14 cellular contexts compared by ENCODE assay signal in the genomic region with DNA sequence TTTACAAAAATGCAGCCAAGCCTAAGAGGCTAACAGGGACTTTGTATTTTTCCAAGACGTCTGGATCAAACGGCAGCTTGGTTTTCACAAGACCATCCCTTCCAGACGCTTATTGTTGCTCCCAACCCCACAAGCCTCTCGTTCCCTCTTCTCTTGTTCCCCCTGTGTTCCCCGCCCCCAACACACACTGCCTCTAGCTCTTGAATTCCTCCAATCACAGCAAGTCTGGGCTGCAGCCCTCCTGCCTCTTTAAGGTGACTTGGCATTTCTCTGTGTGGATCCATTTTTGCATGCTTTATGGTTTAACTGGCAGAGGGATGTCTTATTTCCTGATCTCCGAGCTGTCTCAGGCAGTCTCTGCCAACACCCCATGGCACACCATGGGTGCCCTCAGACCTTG.
DNase-seq lines count a peak whose midpoint lies in the region; ATAC-seq, FAIRE-seq and TF ChIP-seq lines count a peak whose summit lies in the region.
"Had no signal": no experiment of that assay in that cellular context is flagged by ENCODE, and none has a peak within 500 bp of the region (broad histone marks: within the 10 kb centered on the region; RNA-seq: fewer than 3 reads in every experiment).

No MANE protein-coding gene starts in this region.

- H3K27ac Mint-ChIP-seq in neural progenitor cell, result peak overlapping the region; percentile 54

- no peak overlapping the region for H3K4me3 Mint-ChIP-seq in neural progenitor cell

- peaks cover 7% of the 10 kb centered on the region for H3K27me3 Mint-ChIP-seq in neural progenitor cell (ENCODE audit: insufficient read depth, low read depth)

- H3K4me3 ChIP-seq in endothelial cell of umbilical vein (replicated peaks in 1 of 3; ENCODE audit: insufficient read depth in 1 of 3, low read depth in 1 of 3, low read length in 3 of 3) (no peak overlapping the region), neural progenitor cell (no peak overlapping the region), WERI-Rb-1 (ENCODE audit: low read depth, low read length) (no peak overlapping the region), stomach (no peak overlapping the region)
- H3K4me3 ChIP-seq: colonic mucosa had no signal

- H3K4me1 Mint-ChIP-seq in neural progenitor cell, result peaks cover 39% of the 10 kb centered on the region

- POLR2A ChIA-PET in RWPE1 (lab: Yijun Ruan, JAX; ENCODE audit: low non-redundant PET) (no interaction called here), endothelial cell of umbilical vein (lab: Charles Lee) (interaction anchor here (0.7 kb wide), 2 partner anchors 83 to 193 kb away, joined by 7 to 9 read pairs; no protein-coding TSS in a partner anchor)

- TF ChIP-seq CTCF in RWPE1 (conservative IDR thresholded peaks at IDR 0.05; ENCODE audit: low read depth), result no peak
- no peak for TF ChIP-seq CTCF in endothelial cell of umbilical vein (IDR thresholded peaks at IDR 0.05; ENCODE audit: extremely low read depth in 1 of 2, insufficient read depth in 1 of 2, low read depth in 1 of 2, low read length in 2 of 2)
- no peak for TF ChIP-seq CTCF in neural progenitor cell (IDR thresholded peaks at IDR 0.05)
- TF ChIP-seq CTCF in WERI-Rb-1 (IDR thresholded peaks at IDR 0.05; ENCODE audit: low read depth, low read length), result no peak
- no peak for TF ChIP-seq CTCF in stomach (IDR thresholded peaks at IDR 0.05)

- H3K4me2 ChIP-seq in endothelial cell of umbilical vein (ENCODE audit: insufficient read depth, low read length) (no peak overlapping the region), neural progenitor cell (no peak overlapping the region)

- H3K27ac ChIP-seq in RWPE1 (peak overlapping the region; percentile 65), endothelial cell of umbilical vein (ENCODE audit: insufficient read depth, low read depth, low read length) (peak overlapping the region; percentile 82), neural progenitor cell (no peak overlapping the region), WERI-Rb-1 (no peak overlapping the region), stomach (no peak overlapping the region)
- H3K27ac ChIP-seq: colonic mucosa had no signal

- no peaks in the 10 kb centered on the region for H3K36me3 ChIP-seq in endothelial cell of umbilical vein (ENCODE audit: control insufficient read depth in 2 of 2, extremely low read depth in 1 of 2, insufficient read depth in 2 of 2, low read length in 2 of 2)
- no peaks in the 10 kb centered on the region for H3K36me3 ChIP-seq in neural progenitor cell
- no peaks in the 10 kb centered on the region for H3K36me3 ChIP-seq in WERI-Rb-1
- no peaks in the 10 kb centered on the region for H3K36me3 ChIP-seq in stomach
- H3K36me3 ChIP-seq: colonic mucosa had no signal

- WGBS in stomach, 5 donors, result 44 to 71% (median 59%) methylated on average over 6 of the region's 6 CpGs

- no peak for ATAC-seq in GM18868 (IDR thresholded peaks at IDR 0.05; ENCODE audit: unreplicated experiment)
- no peak for ATAC-seq in GM18505 (IDR thresholded peaks at IDR 0.05; ENCODE audit: unreplicated experiment)

- H2AFZ ChIP-seq in endothelial cell of umbilical vein (ENCODE audit: low read depth, low read length) (peak overlapping the region; percentile 79), neural progenitor cell (replicated peaks) (no peak overlapping the region)

- peak; percentile 89 for DNase-seq in Daoy (ENCODE audit: low read depth)
- DNase-seq in RWPE1 (ENCODE audit: low spot score), result no peak
- DNase-seq in endothelial cell of umbilical vein (ENCODE audit: low read depth, low spot score), result no peak
- DNase-seq in neural progenitor cell (ENCODE audit: low spot score), result no peak
- no peak for DNase-seq in WERI-Rb-1
- DNase-seq in stomach, result no peak
- DNase-seq: activated CD4-positive, alpha-beta T cell treated with anti-CD3 and anti-CD28 coated beads for 48 hours; activated gamma-delta T cell; colonic mucosa; NCI-H524; retina had no signal

- FAIRE-seq in endothelial cell of umbilical vein (lab: Jason Lieb, UNC), result no peak
- FAIRE-seq: GM12891 had no signal

- H3K9ac ChIP-seq in endothelial cell of umbilical vein (replicated peaks; ENCODE audit: extremely low read depth, insufficient read depth, low read length) (no peak overlapping the region), neural progenitor cell (no peak overlapping the region)

- no peaks in the 10 kb centered on the region for H3K36me3 Mint-ChIP-seq in neural progenitor cell

- H3K79me2 ChIP-seq in endothelial cell of umbilical vein (ENCODE audit: control insufficient read depth, insufficient read depth, low read length) (no peaks in the 10 kb centered on the region), neural progenitor cell (ENCODE audit: low read depth) (no peaks in the 10 kb centered on the region)

- H3K4me1 ChIP-seq in endothelial cell of umbilical vein (ENCODE audit: control insufficient read depth, extremely low read depth, insufficient read depth, low read length), result peaks cover 49% of the 10 kb centered on the region
- H3K4me1 ChIP-seq in neural progenitor cell, result peaks cover 16% of the 10 kb centered on the region
- H3K4me1 ChIP-seq in stomach, result peaks cover 0 to 17% (median 9%) of the 10 kb centered on the region in 4 donors
- H3K4me1 ChIP-seq: colonic mucosa had no signal

- no peaks in the 10 kb centered on the region for H4K20me1 ChIP-seq in endothelial cell of umbilical vein (replicated peaks; ENCODE audit: control insufficient read depth, extremely low read depth, insufficient read depth, low read length)
- no peaks in the 10 kb centered on the region for H4K20me1 ChIP-seq in neural progenitor cell (ENCODE audit: low read depth)

- CTCF ChIA-PET in RWPE1 (lab: Yijun Ruan, JAX), result no interaction called here
- CTCF ChIA-PET in endothelial cell of umbilical vein (lab: Charles Lee), result interaction anchor here (1.3 to 11.9 kb wide), 2 partner anchors 17 to 27 kb away, joined by 4 to 140 read pairs; no protein-coding TSS in a partner anchor

- H3K27me3 ChIP-seq in endothelial cell of umbilical vein (ENCODE audit: control insufficient read depth in 2 of 2, insufficient read depth in 2 of 2, low read length in 2 of 2) (peaks cover 0 to 2% of the 10 kb centered on the region in 2 experiments), neural progenitor cell (no peaks in the 10 kb centered on the region), WERI-Rb-1 (ENCODE audit: insufficient read depth, low read depth, severe bottlenecking) (peaks cover 3% of the 10 kb centered on the region), stomach (peaks cover 0 to 5% (median 0%) of the 10 kb centered on the region in 3 donors)
- H3K27me3 ChIP-seq: colonic mucosa had no signal

- H3F3A ChIP-seq in neural progenitor cell (ENCODE audit: low read depth), result no peaks in the 10 kb centered on the region

- dilution Hi-C loops in endothelial cell of umbilical vein (cut with MboI; ENCODE audit: extremely low pct_ligation_motif_present, low sequenced_read_pairs), result no loop called here

- intact Hi-C loops in endothelial cell of umbilical vein (cut with micrococcal nuclease) (loop anchor here (1.0 to 5.0 kb wide), 3 partner anchors 21 to 182 kb away; a partner anchor contains a TSS), stomach (cut with DNase I; ENCODE audit: low total_unique reads) (no loop called here)

- BruUV-seq in endothelial cell of umbilical vein (replicated peaks; lab: Mats Ljungman, UMichigan), result no TSS peak

- TF ChIP-seq POLR2A in endothelial cell of umbilical vein (IDR thresholded peaks at IDR 0.05; ENCODE audit: low read depth, low read length) (no peak), GM18505 (IDR thresholded peaks at IDR 0.05; ENCODE audit: borderline replicate concordance, extremely low read depth, insufficient read depth, insufficient read length) (no peak), stomach (IDR thresholded peaks at IDR 0.05) (no peak)

- no peaks in the 10 kb centered on the region for H3K9me3 ChIP-seq in endothelial cell of umbilical vein (replicated peaks; ENCODE audit: control insufficient read depth, insufficient read depth, low read length)
- H3K9me3 ChIP-seq in neural progenitor cell (ENCODE audit: low read depth), result no peaks in the 10 kb centered on the region
- H3K9me3 ChIP-seq in WERI-Rb-1 (ENCODE audit: severe bottlenecking), result no peaks in the 10 kb centered on the region
- H3K9me3 ChIP-seq in stomach, result no peaks in the 10 kb centered on the region
- H3K9me3 ChIP-seq: colonic mucosa had no signal

- no peak for TF ChIP-seq EP300 in stomach (IDR thresholded peaks at IDR 0.05)

- no peaks in the 10 kb centered on the region for H3K9me1 ChIP-seq in endothelial cell of umbilical vein (replicated peaks; ENCODE audit: control insufficient read depth, extremely low read depth, insufficient read depth, low read length)

- H3K9me3 Mint-ChIP-seq in neural progenitor cell, result peaks cover 2% of the 10 kb centered on the region

TF ChIP-seq in endothelial cell of umbilical vein, 7 proteins besides CTCF, POLR2A, EP300 and RAD21:
- no peak for TF ChIP-seq FOS (IDR thresholded peaks at IDR 0.05; ENCODE audit: borderline replicate concordance, insufficient read depth, low read length)
- TF ChIP-seq GATA2 (IDR thresholded peaks at IDR 0.05; ENCODE audit: insufficient read depth, insufficient read length, low read depth, low read length), result no peak
- TF ChIP-seq JUN (IDR thresholded peaks at IDR 0.05; ENCODE audit: borderline replicate concordance, insufficient read depth, insufficient read length, low read depth), result no peak
- TF ChIP-seq, protein P1, sequence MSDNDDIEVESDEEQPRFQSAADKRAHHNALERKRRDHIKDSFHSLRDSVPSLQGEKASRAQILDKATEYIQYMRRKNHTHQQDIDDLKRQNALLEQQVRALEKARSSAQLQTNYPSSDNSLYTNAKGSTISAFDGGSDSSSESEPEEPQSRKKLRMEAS (IDR thresholded peaks at IDR 0.05; ENCODE audit: insufficient read depth, insufficient read length), result no peak
- TF ChIP-seq EZH2 (IDR thresholded peaks at IDR 0.05; ENCODE audit: borderline replicate concordance, low read depth, low read length, severe bottlenecking), result no peak
- TF ChIP-seq POLR2AphosphoS5 (IDR thresholded peaks at IDR 0.05; ENCODE audit: insufficient read depth, low read depth, low read length), result no peak
- no peak for TF ChIP-seq MYC (IDR thresholded peaks at IDR 0.05; ENCODE audit: low read depth, low read length)

Comparison
In these comparisons a context has a peak if more than half of its experiments do, and no peak if none do; other contexts are left out.
1. H3K27ac ChIP-seq: peak in RWPE1 (single experiment) and endothelial cell of umbilical vein (single experiment); none in neural progenitor cell (single experiment), WERI-Rb-1 (single experiment) and stomach (0 of 5).